Comparison of ENCODE assay signal across 8 cellular contexts in the genomic region with DNA sequence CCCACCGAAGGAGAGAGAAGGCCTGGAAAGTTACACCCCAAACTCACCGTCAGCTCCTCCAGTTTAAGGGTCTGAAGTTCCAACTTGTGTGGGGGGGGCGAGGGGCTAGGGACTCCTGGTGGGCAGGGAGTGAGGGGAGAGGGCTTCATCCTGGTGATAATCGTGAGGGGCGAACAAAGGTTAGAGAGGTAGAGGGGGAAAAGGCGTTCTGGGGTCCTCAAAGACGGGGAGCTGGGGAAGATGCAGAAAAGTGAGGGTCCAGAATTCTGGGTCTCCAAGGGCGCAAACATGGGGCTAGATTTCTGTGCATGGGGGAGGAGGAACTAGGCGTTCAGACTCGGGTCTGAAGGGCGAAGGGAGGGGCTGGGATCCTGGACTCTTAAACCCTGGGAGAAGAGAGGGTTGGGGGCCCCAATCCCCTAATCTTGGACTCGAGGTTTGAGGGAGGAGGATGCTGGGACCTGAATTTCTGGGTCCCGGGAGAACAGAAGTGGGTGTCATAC. TPM values are rescaled to one million over a fixed set of nuclear protein-coding genes. Genes with fewer than 3 reads are reported as not detected.
DNase-seq lines count a peak whose midpoint lies in the region; ATAC-seq and TF ChIP-seq lines count a peak whose summit lies in the region.

No MANE protein-coding gene starts in this region.

- peak overlapping the region; percentile 81 for H3K4me3 Mint-ChIP-seq in activated B cell treated with CpG ODN at 0.5 μM for 24 hours

- peak overlapping the region; percentile 77 for H3K27ac Mint-ChIP-seq in activated B cell treated with CpG ODN at 0.5 μM for 24 hours

- H3K9ac ChIP-seq in skeletal muscle satellite cell (ENCODE audit: low read depth, low read length): peak overlapping the region; percentile 81

- no peak for TF ChIP-seq CTCF in GM20000 (IDR thresholded peaks at IDR 0.05; ENCODE audit: extremely low read depth, missing control alignments)
- no peak for TF ChIP-seq CTCF in activated B cell treated with CpG ODN at 0.5 μM for 24 hours (IDR thresholded peaks at IDR 0.05)
- no peak for TF ChIP-seq CTCF in right atrium auricular region (IDR thresholded peaks at IDR 0.05)

- H3K4me2 ChIP-seq in skeletal muscle satellite cell (ENCODE audit: low read length): peak overlapping the region; percentile 91

- H3K36me3 ChIP-seq in right atrium auricular region (no peaks in the 10 kb centered on the region), skeletal muscle satellite cell (ENCODE audit: insufficient read depth, low read length) (no peaks in the 10 kb centered on the region)

- POLR2A ChIA-PET in activated B cell treated with CpG ODN at 0.5 μM for 24 hours (lab: Charles Lee): interaction anchor here (0.6 to 2.2 kb wide), 5 partner anchors 10 to 77 kb away, joined by 3 to 13 read pairs (median 6); a partner anchor contains a TSS

- H3K4me1 ChIP-seq in right atrium auricular region: peaks cover 0 to 61% of the 10 kb centered on the region in 2 donors
- peaks cover 33% of the 10 kb centered on the region for H3K4me1 ChIP-seq in skeletal muscle satellite cell (ENCODE audit: control insufficient read depth, insufficient read depth, low read length)

- H3K36me3 Mint-ChIP-seq in activated B cell treated with CpG ODN at 0.5 μM for 24 hours (ENCODE audit: low read depth): no peaks in the 10 kb centered on the region

- H3K27ac ChIP-seq in right atrium auricular region: peak overlapping the region; percentile 86 to 91

- ATAC-seq in activated B cell treated with CpG ODN at 0.5 μM for 24 hours (ENCODE audit: low read depth): no peak

- H3K9me3 ChIP-seq in right atrium auricular region (peaks cover 0 to 4% of the 10 kb centered on the region in 2 donors), skeletal muscle satellite cell (replicated peaks; ENCODE audit: low read length) (no peaks in the 10 kb centered on the region)

- H3K9me3 Mint-ChIP-seq in activated B cell treated with CpG ODN at 0.5 μM for 24 hours: no peaks in the 10 kb centered on the region

- H3K27me3 ChIP-seq in right atrium auricular region (no peaks in the 10 kb centered on the region), skeletal muscle satellite cell (ENCODE audit: control insufficient read depth, insufficient read depth, low read length) (no peaks in the 10 kb centered on the region)

- CTCF ChIA-PET in activated B cell treated with CpG ODN at 0.5 μM for 24 hours (lab: Charles Lee): no interaction called here

- peaks cover 25% of the 10 kb centered on the region for H3K4me1 Mint-ChIP-seq in activated B cell treated with CpG ODN at 0.5 μM for 24 hours

- DNase-seq in GM20000 (ENCODE audit: low spot score) (peak; percentile 17), activated B cell treated with CpG ODN at 0.5 μM for 24 hours (no peak), right atrium auricular region (ENCODE audit: low spot score) (no peak), cerebellar cortex (ENCODE audit: low spot score) (no peak), UCSD-AML1 (lab: John Stamatoyannopoulos, UW; ENCODE audit: unreplicated experiment) (no peak), NOMO-1 treated with DMSO at 0.1 percent for 48 hours (lab: John Stamatoyannopoulos, UW; ENCODE audit: unreplicated experiment) (no peak), NCI-H2171 treated with DMSO at 0.1 percent for 48 hours (lab: John Stamatoyannopoulos, UW) (no peak)

- H3K4me3 ChIP-seq in right atrium auricular region (peak overlapping the region; percentile 43 to 55), skeletal muscle satellite cell (ENCODE audit: low read length) (peak overlapping the region; percentile 77)

- intact Hi-C loops in activated B cell treated with CpG ODN at 0.5 μM for 24 hours (cut with micrococcal nuclease): loop anchor here (1.0 to 5.0 kb wide), 8 partner anchors 10 to 927 kb away; a partner anchor contains a TSS

- no peaks in the 10 kb centered on the region for H3K27me3 Mint-ChIP-seq in activated B cell treated with CpG ODN at 0.5 μM for 24 hours

RNA-seq across cellular contexts. Expression of a gene that starts 4.7 kb away (rescaled TPM):
- total RNA-seq in activated B cell treated with CpG ODN at 0.5 μM for 24 hours (0.37 and 0.78 TPM in 2 replicates), right atrium auricular region (1 to 10 TPM in 1 of 2 donors, under 1 TPM in 1; 0.70 to 2.4 TPM)
- total RNA-seq in skeletal muscle satellite cell (2012; rRNA removed): 0.66 and 1.3 TPM in 2 replicates

RNA-seq across cellular contexts. Expression of a gene that starts 19.0 kb away (rescaled TPM):
- total RNA-seq in activated B cell treated with CpG ODN at 0.5 μM for 24 hours: not detected in 2 replicates
- not detected for total RNA-seq in right atrium auricular region
- total RNA-seq in skeletal muscle satellite cell (2012; rRNA removed): not detected in 2 replicates

RNA-seq across cellular contexts. Expression of a gene that starts 25.6 kb away (rescaled TPM):
- total RNA-seq in activated B cell treated with CpG ODN at 0.5 μM for 24 hours (0.07 and 0.12 TPM in 2 replicates), right atrium auricular region (10 to 100 TPM; 13.6 to 22.9 TPM)
- 2.5 and 7.0 TPM in 2 replicates for total RNA-seq in skeletal muscle satellite cell (2012; rRNA removed)

RNA-seq across cellular contexts. Expression of a gene that starts 31.9 kb away (rescaled TPM):
- total RNA-seq in activated B cell treated with CpG ODN at 0.5 μM for 24 hours: not detected in 2 replicates
- total RNA-seq in right atrium auricular region: not detected
- total RNA-seq in skeletal muscle satellite cell (2012; rRNA removed): not detected in 2 replicates

RNA-seq across cellular contexts. Expression of a gene that starts 37.6 kb away (rescaled TPM):
- total RNA-seq in activated B cell treated with CpG ODN at 0.5 μM for 24 hours (not detected in 2 replicates), right atrium auricular region (1 to 10 TPM; 3.1 to 3.3 TPM)
- total RNA-seq in skeletal muscle satellite cell (2012; rRNA removed): under 0.01 and 0.25 TPM in 2 replicates

Comparison
In these comparisons a context has a peak if more than half of its experiments do, and no peak if none do; other contexts are left out.
1. RNA of a gene that starts 25.6 kb away (total RNA-seq): 13.6 to 22.9 TPM in right atrium auricular region; 0.07 to 0.12 TPM in activated B cell treated with CpG ODN at 0.5 μM for 24 hours; every median in the first group is over 10 times any median in the second.